Comparison of ENCODE assay signal across 27 cellular contexts in the genomic region with DNA sequence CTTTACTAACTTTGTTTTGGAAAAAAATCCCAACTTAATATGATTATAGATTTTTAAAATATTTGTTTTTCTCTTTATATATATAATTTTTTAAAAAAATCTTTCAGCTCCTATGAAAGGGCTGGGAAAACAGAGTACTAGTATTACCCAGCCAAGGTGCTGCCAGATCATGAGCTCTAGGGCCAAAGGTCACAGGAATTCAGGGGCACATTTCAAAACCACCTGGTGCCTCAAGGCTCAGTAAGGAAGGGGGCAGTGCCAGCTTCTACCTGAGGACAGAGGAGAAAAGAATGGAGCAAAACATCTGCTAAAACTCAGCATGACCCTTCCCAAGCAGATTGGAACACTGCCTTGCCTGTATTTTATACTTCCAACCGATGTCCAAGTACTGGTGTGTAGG.
"Had no signal": no experiment of that assay in that cellular context is flagged by ENCODE, and none has a peak within 500 bp of the region (broad histone marks: within the 10 kb centered on the region; RNA-seq: fewer than 3 reads in every experiment).

No MANE protein-coding gene starts in this region.

- H3K36me3 ChIP-seq: adrenal gland, brain microvascular endothelial cell had no signal

- H3K9me3 ChIP-seq: adrenal gland had no signal

- H3K4me3 ChIP-seq: adrenal gland, coronary artery, dorsolateral prefrontal cortex had no signal

- H3K27me3 ChIP-seq: adrenal gland, brain microvascular endothelial cell had no signal

- DNase-seq: activated CD4-positive, alpha-beta memory T cell treated with anti-CD3 and anti-CD28 coated beads for 36 hours; activated CD4-positive, alpha-beta T cell treated with anti-CD3 and anti-CD28 coated beads for 36 hours; activated CD4-positive, alpha-beta T cell treated with anti-CD3 and anti-CD28 coated beads, Interleukin-2, amount 10 ng/mL, durations not matched to agents 24 days and 14 days; activated CD4-positive, CD25-positive, alpha-beta regulatory T cell; activated CD4-positive, CD25-positive, alpha-beta regulatory T cell treated with anti-CD3 and anti-CD28 coated beads, Interleukin-2, amount 50 U/mL, for 72 hours; activated CD8-positive, alpha-beta memory T cell treated with anti-CD3 and anti-CD28 coated beads, Interleukin-2, amount 10 ng/mL, durations not matched to agents 7 days and 5 days; activated CD8-positive, alpha-beta memory T cell treated with anti-CD3 and anti-CD28 coated beads, Interleukin-2, amount 50 U/mL, for 4 hours; activated CD8-positive, alpha-beta T cell treated with anti-CD3 and anti-CD28 coated beads, Interleukin-2, amount 10 ng/mL, durations not matched to agents 7 days and 5 days; activated effector memory CD4-positive, alpha-beta T cell treated with anti-CD3 and anti-CD28 coated beads, Interleukin-2, amount 50 U/mL, for 16 hours; activated naive CD4-positive, alpha-beta T cell treated with anti-CD3 and anti-CD28 coated beads for 36 hours; activated naive CD8-positive, alpha-beta T cell treated with anti-CD3 and anti-CD28 coated beads for 36 hours; activated naive CD8-positive, alpha-beta T cell treated with anti-CD3 and anti-CD28 coated beads, Interleukin-2, amount 50 U/mL, for 24 hours; activated T-cell treated with anti-CD3 and anti-CD28 coated beads, Interleukin-2, amount 50 U/mL, for 1 hour; activated T-cell treated with anti-CD3 and anti-CD28 coated beads, Interleukin-2, amount 50 U/mL, for 48 hours; adrenal gland; amygdala; aorta; brain microvascular endothelial cell; dorsolateral prefrontal cortex; effector memory CD4-positive, alpha-beta T cell; endodermal cell; foreskin fibroblast; head of caudate nucleus; T-helper 2 cell had no signal

- FAIRE-seq: bronchial epithelial cell had no signal

- ATAC-seq: activated CD4-positive, alpha-beta T cell treated with anti-CD3 and anti-CD28 coated beads for 36 hours; activated CD8-positive, alpha-beta memory T cell treated with anti-CD3 and anti-CD28 coated beads, Interleukin-2, amount 10 ng/mL, durations not matched to agents 7 days and 5 days; activated CD8-positive, alpha-beta T cell treated with anti-CD3 and anti-CD28 coated beads, Interleukin-2, amount 10 ng/mL, durations not matched to agents 7 days and 5 days; activated naive CD8-positive, alpha-beta T cell treated with anti-CD3 and anti-CD28 coated beads, Interleukin-2, amount 50 U/mL, for 24 hours; esophagus mucosa had no signal

- H3K27ac ChIP-seq: adrenal gland, brain microvascular endothelial cell, coronary artery, dorsolateral prefrontal cortex had no signal

- H3K4me1 ChIP-seq: adrenal gland had no signal
